ENCODE assay signal across 1 cellular context in genomic region chr7:23107781-23108180, GRCh38.
TF ChIP-seq lines count a peak whose summit lies in the region.

No MANE protein-coding gene starts in this region.

TF ChIP-seq in GM23338, 12 proteins besides CTCF, POLR2A, EP300 and RAD21 (continued from another document):
- TF ChIP-seq JUNB (IDR thresholded peaks at IDR 0.05; ENCODE audit: unreplicated experiment) (no peak), ZNF114 (CRISPR knock-in tag; IDR thresholded peaks at IDR 0.05) (no peak), EZH2phosphoT487 (IDR thresholded peaks at IDR 0.05; ENCODE audit: unreplicated experiment) (no peak), ETS1 (IDR thresholded peaks at IDR 0.05) (no peak), EZH2 (IDR thresholded peaks at IDR 0.05; ENCODE audit: low read depth, unreplicated experiment) (no peak)
TF ChIP-seq in GM23338: peak in this region for 0.
